ENCODE assay signal across 14 cellular contexts in genomic region chr1:231636157-231636556, GRCh38. TPM values are rescaled to one million over a fixed set of nuclear protein-coding genes. Genes with fewer than 3 reads are reported as not detected.
DNase-seq lines count a peak whose midpoint lies in the region; ATAC-seq and TF ChIP-seq lines count a peak whose summit lies in the region.
"Had no signal": no experiment of that assay in that cellular context is flagged by ENCODE, and none has a peak within 500 bp of the region (broad histone marks: within the 10 kb centered on the region; RNA-seq: fewer than 3 reads in every experiment).

No MANE protein-coding gene starts in this region.

- H3K4me3 ChIP-seq in BE2C (ENCODE audit: low read depth, low read length) (no peak overlapping the region), thyroid gland (replicated peaks in 1 of 3) (no peak overlapping the region)
- H3K4me3 ChIP-seq: esophagus muscularis mucosa, mucosa of descending colon, thoracic aorta had no signal

- 83 to 84% methylated on average over 4 of the region's 4 CpGs for WGBS in thyroid gland, 2 donors

- DNase-seq in BE2C (peak; percentile 50), NCI-H82 (lab: John Stamatoyannopoulos, UW) (peak; percentile 91), dedifferentiated amniotic fluid mesenchymal stem cell (ENCODE audit: extremely low spot score) (peak; percentile 24), medulla oblongata (ENCODE audit: extremely low spot score) (peak; percentile 47), thyroid gland (no peak)
- DNase-seq in stimulated activated CD8-positive, alpha-beta memory T cell treated with anti-CD3 and anti-CD28 coated beads, Interleukin-4, amount 100 ng/mL, for 48 hours, result no peak
- DNase-seq: activated CD4-positive, alpha-beta T cell treated with anti-CD3 and anti-CD28 coated beads, Interleukin-2, amount 50 U/mL, for 4 hours; CD4-positive, CD25-positive, alpha-beta regulatory T cell; mucosa of descending colon; NCI-H1417 treated with DMSO at 0.1 percent for 48 hours had no signal

- no peak for ATAC-seq in GM21576 (IDR thresholded peaks at IDR 0.05; ENCODE audit: unreplicated experiment)
- no peak for ATAC-seq in HG02973 (IDR thresholded peaks at IDR 0.05; ENCODE audit: unreplicated experiment)
- ATAC-seq: mucosa of descending colon had no signal

- TF ChIP-seq POLR2A in thyroid gland (IDR thresholded peaks at IDR 0.05), result no peak

- H3K36me3 ChIP-seq in BE2C (no peaks in the 10 kb centered on the region), thyroid gland (no peaks in the 10 kb centered on the region)
- H3K36me3 ChIP-seq: esophagus muscularis mucosa, thoracic aorta had no signal

- TF ChIP-seq CTCF in BE2C (IDR thresholded peaks at IDR 0.05; ENCODE audit: low read depth, low read length) (no peak), thyroid gland (IDR thresholded peaks at IDR 0.05) (no peak)

- H3K4me1 ChIP-seq in BE2C (peaks cover 12% of the 10 kb centered on the region; the same call in 1 of the 2 replicates), thyroid gland (no peaks in the 10 kb centered on the region)
- H3K4me1 ChIP-seq: esophagus muscularis mucosa had no signal

- H3K27ac ChIP-seq in thyroid gland, result no peak overlapping the region
- H3K27ac ChIP-seq: esophagus muscularis mucosa, thoracic aorta had no signal

- H3K27me3 ChIP-seq in BE2C, result no peaks in the 10 kb centered on the region
- no peaks in the 10 kb centered on the region for H3K27me3 ChIP-seq in thyroid gland
- H3K27me3 ChIP-seq: esophagus muscularis mucosa had no signal

- intact Hi-C loops in thyroid gland (cut with DNase I), result no loop called here

- H3K9me3 ChIP-seq in BE2C (no peaks in the 10 kb centered on the region), thyroid gland (no peaks in the 10 kb centered on the region)
- H3K9me3 ChIP-seq: esophagus muscularis mucosa, mucosa of descending colon, thoracic aorta had no signal

RNA-seq across cellular contexts. Expression of gene DISC1, which starts 9.6 kb away (rescaled TPM):
- 2.1 TPM for polyA plus RNA-seq in BE2C (2012; ENCODE audit: insufficient read depth, insufficient read length, low read depth)
- total RNA-seq in thyroid gland, result 10 to 100 TPM in 1 of 4 donors, 1 to 10 TPM in 3; 6.9 to 17.7 (median 9.8) TPM

Comparison
In these comparisons a context has a peak if more than half of its experiments do, and no peak if none do; other contexts are left out.
1. DNase-seq: peak in BE2C (single experiment), NCI-H82 (single experiment), dedifferentiated amniotic fluid mesenchymal stem cell (single experiment) and medulla oblongata (single experiment); none in thyroid gland (0 of 2) and stimulated activated CD8-positive, alpha-beta memory T cell treated with anti-CD3 and anti-CD28 coated beads, Interleukin-4, amount 100 ng/mL, for 48 hours (single experiment).